Comparison of ENCODE assay signal across 19 cellular contexts in the genomic region with DNA sequence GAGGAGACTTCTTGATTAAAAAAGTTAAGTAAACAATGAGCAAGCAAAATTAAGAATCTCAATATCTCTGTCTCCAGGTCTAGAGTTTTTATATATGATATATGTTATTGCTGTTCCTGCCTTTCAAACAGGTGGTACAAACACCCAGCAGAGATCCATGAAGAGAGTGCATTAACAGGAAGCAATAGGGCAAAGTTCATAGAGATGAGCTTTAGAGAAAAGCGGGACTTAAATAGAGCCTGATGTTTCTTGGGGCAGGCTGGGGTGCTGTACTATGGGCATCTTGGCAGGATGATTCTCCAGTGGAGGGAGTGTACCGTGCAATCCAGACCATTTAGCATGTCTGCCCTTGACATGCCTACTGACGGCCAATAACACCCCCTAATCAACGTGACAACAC. TPM values are rescaled to one million over a fixed set of nuclear protein-coding genes. Genes with fewer than 3 reads are reported as not detected.
DNase-seq lines count a peak whose midpoint lies in the region; ATAC-seq and TF ChIP-seq lines count a peak whose summit lies in the region.
"Had no signal": no experiment of that assay in that cellular context is flagged by ENCODE, and none has a peak within 500 bp of the region (broad histone marks: within the 10 kb centered on the region; RNA-seq: fewer than 3 reads in every experiment).

No MANE protein-coding gene starts in this region.

- peak overlapping the region in 1 of 11 experiments; percentile 22; a peak in 2 of 22 replicates for H3K27ac ChIP-seq in BLaER1 treated with 17β-estradiol and CSF1 and Interleukin-3, amounts not matched to agents 10 nM and 100 nM
- H3K27ac ChIP-seq in HL-60 (replicated peaks) (peak overlapping the region; percentile 63; the same call in 1 of the 2 replicates), neutrophil (peak overlapping the region; percentile 91)
- H3K27ac ChIP-seq: hepatocyte, parathyroid adenoma had no signal

- TF ChIP-seq CTCF in HL-60 (IDR thresholded peaks at IDR 0.05; ENCODE audit: insufficient read depth, low read length) (no peak), neutrophil (IDR thresholded peaks at IDR 0.05) (no peak)

- H3K27me3 ChIP-seq in BLaER1 treated with 17β-estradiol and CSF1 and Interleukin-3, amounts not matched to agents 10 nM and 100 nM = no peaks in the 10 kb centered on the region
- H3K27me3 ChIP-seq in HL-60 (ENCODE audit: insufficient read depth, poor library complexity, severe bottlenecking) (no peaks in the 10 kb centered on the region), neutrophil (no peaks in the 10 kb centered on the region)
- H3K27me3 ChIP-seq: hepatocyte, sigmoid colon had no signal

- ATAC-seq in left lobe of liver (peak; percentile 53), HG02759 (IDR thresholded peaks at IDR 0.05; ENCODE audit: unreplicated experiment) (no peak), HG03354 (IDR thresholded peaks at IDR 0.05; ENCODE audit: poor library complexity, severe bottlenecking, unreplicated experiment) (no peak), GM21367 (IDR thresholded peaks at IDR 0.05; ENCODE audit: unreplicated experiment) (no peak)
- ATAC-seq: PC-3 had no signal

- no peak overlapping the region for H3K9ac ChIP-seq in BLaER1 treated with 17β-estradiol and CSF1 and Interleukin-3, amounts not matched to agents 10 nM and 100 nM
- H3K9ac ChIP-seq: parathyroid adenoma had no signal

- peaks cover 99 to 100% (median 100%) of the 10 kb centered on the region in 11 experiments for H4K20me1 ChIP-seq in BLaER1 treated with 17β-estradiol and CSF1 and Interleukin-3, amounts not matched to agents 10 nM and 100 nM

- DNase-seq in HL-60 (ENCODE audit: low read depth in 1 of 2, low spot score in 1 of 2) (no peak), left lobe of liver (ENCODE audit: low spot score) (no peak)
- DNase-seq: activated CD4-positive, alpha-beta T cell treated with anti-CD3 and anti-CD28 coated beads for 1 hour; activated naive CD4-positive, alpha-beta T cell treated with anti-CD3 and anti-CD28 coated beads, Interleukin-2, amount 50 U/mL, for 16 hours; DMS79 treated with DMSO at 0.1 percent for 48 hours; NCI-H1048; NCI-H2029; PC-3; SHP77 treated with DMSO at 0.1 percent for 48 hours; sigmoid colon; T-helper 1 cell had no signal

- H3K4me2 ChIP-seq in BLaER1 treated with 17β-estradiol and CSF1 and Interleukin-3, amounts not matched to agents 10 nM and 100 nM = peak overlapping the region; percentile 32 to 96 (median 85); a peak in 21 of 22 replicates
- H3K4me2 ChIP-seq: hepatocyte had no signal

- no peak overlapping the region for H3K4me3 ChIP-seq in BLaER1 treated with 17β-estradiol and CSF1 and Interleukin-3, amounts not matched to agents 10 nM and 100 nM
- H3K4me3 ChIP-seq in HL-60 (replicated peaks; ENCODE audit: insufficient read depth, low read length) (no peak overlapping the region), neutrophil (ENCODE audit: low read depth in 1 of 2, low read length in 1 of 2) (peak overlapping the region; percentile 81 to 92)
- H3K4me3 ChIP-seq: hepatocyte, lung, sigmoid colon had no signal

- H3K9me3 ChIP-seq in BLaER1 treated with 17β-estradiol and CSF1 and Interleukin-3, amounts not matched to agents 10 nM and 100 nM (replicated peaks in 1 of 11) = no peaks in the 10 kb centered on the region
- no peaks in the 10 kb centered on the region for H3K9me3 ChIP-seq in neutrophil
- H3K9me3 ChIP-seq: sigmoid colon had no signal

- H3K4me1 ChIP-seq in BLaER1 treated with 17β-estradiol and CSF1 and Interleukin-3, amounts not matched to agents 10 nM and 100 nM = peaks cover 78 to 100% (median 86%) of the 10 kb centered on the region in 10 experiments
- peaks cover 100% of the 10 kb centered on the region in 2 experiments for H3K4me1 ChIP-seq in neutrophil (ENCODE audit: control insufficient read depth in 1 of 2, insufficient read depth in 1 of 2, low read depth in 1 of 2, low read length in 1 of 2)

- H3K36me3 ChIP-seq in BLaER1 treated with 17β-estradiol and CSF1 and Interleukin-3, amounts not matched to agents 10 nM and 100 nM = peaks cover 0 to 36% (median 13%) of the 10 kb centered on the region in 11 experiments; a peak in 11 of 22 replicates
- no peaks in the 10 kb centered on the region for H3K36me3 ChIP-seq in neutrophil
- H3K36me3 ChIP-seq: sigmoid colon had no signal

RNA-seq across cellular contexts. Expression of a gene that starts 6.8 kb away (rescaled TPM):
- total RNA-seq in left lobe of liver = 54.3 TPM

Comparison
In these comparisons a context has a peak if more than half of its experiments do, and no peak if none do; other contexts are left out.
1. H3K4me3 ChIP-seq: peak in neutrophil (2 of 2); none in BLaER1 treated with 17β-estradiol and CSF1 and Interleukin-3, amounts not matched to agents 10 nM and 100 nM (0 of 10) and HL-60 (single experiment).